8 cellular contexts compared by ENCODE assay signal in genomic region chr3:184248454-184249411, GRCh38. TPM values are rescaled to one million over a fixed set of nuclear protein-coding genes. Genes with fewer than 3 reads are reported as not detected.
A peak's percentile ranks its signal among the peaks of the same experiment; 100 is the strongest.
DNase-seq lines count a peak whose midpoint lies in the region; ATAC-seq and TF ChIP-seq lines count a peak whose summit lies in the region.

Gene ALG3 (minus strand): TSS chr3:184248962. CDS start chr3:184248940, 22 bp downstream.

- H3K9me3 Mint-ChIP-seq in Calu3 (ENCODE audit: low read depth, unreplicated experiment) = no peaks in the 10 kb centered on the region
- H3K9me3 Mint-ChIP-seq in IgD-negative memory B cell = no peaks in the 10 kb centered on the region
- no peaks in the 10 kb centered on the region for H3K9me3 Mint-ChIP-seq in activated T-helper 17 cell treated with anti-CD3 and anti-CD28 coated beads, Interleukin-2, amount 50 U/mL, for 72 hours
- no peaks in the 10 kb centered on the region for H3K9me3 Mint-ChIP-seq in natural killer cell
- H3K9me3 Mint-ChIP-seq in stimulated activated naive B cell treated with anti-CD40 and anti-IgM and Interleukin-4, amounts not matched to agents 10 μg/mL and 1 μg/mL and 100 μg/mL, for 72 hours = no peaks in the 10 kb centered on the region

- H3K27ac Mint-ChIP-seq in Calu3 (ENCODE audit: unreplicated experiment) = peak within 1 kb of the TSS; percentile 97
- H3K27ac Mint-ChIP-seq in IgD-negative memory B cell = peak within 1 kb of the TSS; percentile 99 to 100 (median 99)
- H3K27ac Mint-ChIP-seq in activated T-helper 17 cell treated with anti-CD3 and anti-CD28 coated beads, Interleukin-2, amount 50 U/mL, for 72 hours = peak within 1 kb of the TSS; percentile 99
- peak within 1 kb of the TSS; percentile 94 to 99 for H3K27ac Mint-ChIP-seq in natural killer cell
- H3K27ac Mint-ChIP-seq in stimulated activated naive B cell treated with anti-CD40 and anti-IgM and Interleukin-4, amounts not matched to agents 10 μg/mL and 1 μg/mL and 100 μg/mL, for 72 hours = peak within 1 kb of the TSS; percentile 100

- peak; percentile 46 for ATAC-seq in GM21423 (IDR thresholded peaks at IDR 0.05; ENCODE audit: unreplicated experiment)
- ATAC-seq in activated T-helper 17 cell treated with anti-CD3 and anti-CD28 coated beads, Interleukin-2, amount 50 U/mL, for 72 hours (replicated peaks) = peak; percentile 48
- ATAC-seq in natural killer cell = peak; percentile 66 to 81 (median 66)
- ATAC-seq in stimulated activated naive B cell treated with anti-CD40 and anti-IgM and Interleukin-4, amounts not matched to agents 10 μg/mL and 1 μg/mL and 100 μg/mL, for 72 hours (replicated peaks) = peak; percentile 63 to 65

- H3K4me1 Mint-ChIP-seq in Calu3 (ENCODE audit: low read depth, unreplicated experiment) (peaks cover 8% of the 10 kb centered on the region), IgD-negative memory B cell (peaks cover 9 to 12% (median 9%) of the 10 kb centered on the region in 3 donors), natural killer cell (peaks cover 21 to 25% of the 10 kb centered on the region in 2 donors)
- peaks cover 4% of the 10 kb centered on the region for H3K4me1 Mint-ChIP-seq in activated T-helper 17 cell treated with anti-CD3 and anti-CD28 coated beads, Interleukin-2, amount 50 U/mL, for 72 hours
- H3K4me1 Mint-ChIP-seq in stimulated activated naive B cell treated with anti-CD40 and anti-IgM and Interleukin-4, amounts not matched to agents 10 μg/mL and 1 μg/mL and 100 μg/mL, for 72 hours = peaks cover 13 to 23% of the 10 kb centered on the region in 2 donors

- TSS peak; percentile 81 for BruUV-seq in Calu3 (replicated peaks; lab: Mats Ljungman, UMichigan)

- H3K4me3 ChIP-seq in fibroblast of mammary gland (ENCODE audit: control insufficient read depth, low read depth, low read length) = peak within 1 kb of the TSS; percentile 99

- intact Hi-C loops in Calu3 (cut with micrococcal nuclease; ENCODE audit: unreplicated experiment) = no loop called here
- intact Hi-C loops in natural killer cell (cut with micrococcal nuclease) = loop anchor here (1.0 to 10.0 kb wide), 5 partner anchors 63 to 354 kb away; partner anchors contain the start of genes AP2M1 and EIF2B5

- CTCF ChIA-PET in Calu3 (lab: Charles Lee) = interaction anchor here (1.4 kb wide), 1 partner anchor 13 kb away, joined by 5 read pairs; the partner anchor contains the start of gene CAMK2N2

- DNase-seq in Calu3 (peak; percentile 96), RKO (ENCODE audit: low spot score) (peak; percentile 87), fibroblast of mammary gland (ENCODE audit: low read depth) (peak; percentile 87), natural killer cell (peak; percentile 86)
- DNase-seq in stimulated activated naive B cell treated with anti-CD40 and anti-IgM and Interleukin-4, amounts not matched to agents 10 μg/mL and 1 μg/mL and 100 μg/mL, for 72 hours = peak; percentile 79

- no peak for TF ChIP-seq CTCF in Calu3 (IDR thresholded peaks at IDR 0.05; ENCODE audit: unreplicated experiment)
- TF ChIP-seq CTCF in fibroblast of mammary gland (conservative IDR thresholded peaks at IDR 0.05; ENCODE audit: control insufficient read depth, insufficient read depth, low read depth, low read length) = no peak
- no peak for TF ChIP-seq CTCF in natural killer cell (IDR thresholded peaks at IDR 0.05)

- H3K36me3 Mint-ChIP-seq in Calu3 (ENCODE audit: insufficient read depth, unreplicated experiment) = peaks cover 42% of the 10 kb centered on the region
- H3K36me3 Mint-ChIP-seq in IgD-negative memory B cell = no peaks in the 10 kb centered on the region
- H3K36me3 Mint-ChIP-seq in activated T-helper 17 cell treated with anti-CD3 and anti-CD28 coated beads, Interleukin-2, amount 50 U/mL, for 72 hours (ENCODE audit: low read depth) = peaks cover 29% of the 10 kb centered on the region
- peaks cover 12% of the 10 kb centered on the region for H3K36me3 Mint-ChIP-seq in natural killer cell
- H3K36me3 Mint-ChIP-seq in stimulated activated naive B cell treated with anti-CD40 and anti-IgM and Interleukin-4, amounts not matched to agents 10 μg/mL and 1 μg/mL and 100 μg/mL, for 72 hours = peaks cover 13 to 19% of the 10 kb centered on the region in 2 donors

- H3K4me3 Mint-ChIP-seq in Calu3 (ENCODE audit: low read depth, unreplicated experiment) (peak within 1 kb of the TSS; percentile 92), IgD-negative memory B cell (peak within 1 kb of the TSS; percentile 91 to 100 (median 98)), natural killer cell (peak within 1 kb of the TSS; percentile 100)
- peak within 1 kb of the TSS; percentile 100 for H3K4me3 Mint-ChIP-seq in activated T-helper 17 cell treated with anti-CD3 and anti-CD28 coated beads, Interleukin-2, amount 50 U/mL, for 72 hours
- H3K4me3 Mint-ChIP-seq in stimulated activated naive B cell treated with anti-CD40 and anti-IgM and Interleukin-4, amounts not matched to agents 10 μg/mL and 1 μg/mL and 100 μg/mL, for 72 hours = peak within 1 kb of the TSS; percentile 91 to 99

- no peaks in the 10 kb centered on the region for H3K27me3 Mint-ChIP-seq in Calu3 (ENCODE audit: unreplicated experiment)
- no peaks in the 10 kb centered on the region for H3K27me3 Mint-ChIP-seq in IgD-negative memory B cell
- H3K27me3 Mint-ChIP-seq in activated T-helper 17 cell treated with anti-CD3 and anti-CD28 coated beads, Interleukin-2, amount 50 U/mL, for 72 hours = no peaks in the 10 kb centered on the region
- no peaks in the 10 kb centered on the region for H3K27me3 Mint-ChIP-seq in natural killer cell (ENCODE audit: low read depth in 2 of 2)
- H3K27me3 Mint-ChIP-seq in stimulated activated naive B cell treated with anti-CD40 and anti-IgM and Interleukin-4, amounts not matched to agents 10 μg/mL and 1 μg/mL and 100 μg/mL, for 72 hours = no peaks in the 10 kb centered on the region

RNA-seq across cellular contexts. Expression of gene ALG3, which starts in this region (rescaled TPM):
- total RNA-seq in Calu3 (2022) (131 and 140 TPM in 2 replicates), natural killer cell (10 to 100 TPM; 18.4 to 21.8 (median 20.4) TPM)
- 72.3 TPM for polyA plus RNA-seq in IgD-negative memory B cell
- total RNA-seq in activated T-helper 17 cell treated with anti-CD3 and anti-CD28 coated beads, Interleukin-2, amount 50 U/mL, for 72 hours = 10 to 100 TPM; 33.4 to 49.9 TPM

Comparison
In these comparisons a context has a peak if more than half of its experiments do, and no peak if none do; other contexts are left out.
1. Peak in every context shown above with its lines: DNase-seq, ATAC-seq and H3K4me3 ChIP-seq.